10 cellular contexts compared by ENCODE assay signal in genomic region chr17:47254403-47254943, GRCh38. TPM values are rescaled to one million over a fixed set of nuclear protein-coding genes. Genes with fewer than 3 reads are reported as not detected.
DNase-seq lines count a peak whose midpoint lies in the region; ATAC-seq and TF ChIP-seq lines count a peak whose summit lies in the region.
"Had no signal": no experiment of that assay in that cellular context is flagged by ENCODE, and none has a peak within 500 bp of the region (broad histone marks: within the 10 kb centered on the region; RNA-seq: fewer than 3 reads in every experiment).

No MANE protein-coding gene starts in this region.

- H3K27me3 ChIP-seq in left lung (peaks cover 8 to 66% of the 10 kb centered on the region in 2 donors), tibial artery (no peaks in the 10 kb centered on the region)

- peaks cover 75% of the 10 kb centered on the region for H3K27me3 Mint-ChIP-seq in activated CD4-positive, alpha-beta T cell treated with anti-CD3 and anti-CD28 coated beads, Interleukin-2, amount 10 ng/mL, durations not matched to agents 7 days and 5 days
- H3K27me3 Mint-ChIP-seq in activated naive CD8-positive, alpha-beta T cell treated with anti-CD3 and anti-CD28 coated beads, Interleukin-2, amount 10 ng/mL, durations not matched to agents 7 days and 5 days: peaks cover 73% of the 10 kb centered on the region

- no peak overlapping the region for H3K27ac Mint-ChIP-seq in activated CD4-positive, alpha-beta T cell treated with anti-CD3 and anti-CD28 coated beads, Interleukin-2, amount 10 ng/mL, durations not matched to agents 7 days and 5 days
- peak overlapping the region; percentile 23 for H3K27ac Mint-ChIP-seq in activated naive CD8-positive, alpha-beta T cell treated with anti-CD3 and anti-CD28 coated beads, Interleukin-2, amount 10 ng/mL, durations not matched to agents 7 days and 5 days

- TF ChIP-seq CTCF in left lung (IDR thresholded peaks at IDR 0.05) (no peak), tibial artery (IDR thresholded peaks at IDR 0.05) (no peak)

- POLR2A ChIA-PET in activated CD4-positive, alpha-beta T cell treated with anti-CD3 and anti-CD28 coated beads, Interleukin-2, amount 10 ng/mL, durations not matched to agents 7 days and 5 days (lab: Charles Lee): no interaction called here
- POLR2A ChIA-PET in activated naive CD8-positive, alpha-beta T cell treated with anti-CD3 and anti-CD28 coated beads, Interleukin-2, amount 10 ng/mL, durations not matched to agents 7 days and 5 days (lab: Charles Lee): no interaction called here

- H3K27ac ChIP-seq in left lung (no peak overlapping the region), tibial artery (peak overlapping the region; percentile 95 to 96)

- H3K36me3 Mint-ChIP-seq in activated CD4-positive, alpha-beta T cell treated with anti-CD3 and anti-CD28 coated beads, Interleukin-2, amount 10 ng/mL, durations not matched to agents 7 days and 5 days (ENCODE audit: low read depth): peaks cover 2% of the 10 kb centered on the region
- H3K36me3 Mint-ChIP-seq in activated naive CD8-positive, alpha-beta T cell treated with anti-CD3 and anti-CD28 coated beads, Interleukin-2, amount 10 ng/mL, durations not matched to agents 7 days and 5 days: no peaks in the 10 kb centered on the region

- H3K36me3 ChIP-seq in left lung (no peaks in the 10 kb centered on the region), tibial artery (no peaks in the 10 kb centered on the region)

- intact Hi-C loops in left lung (cut with DNase I) (no loop called here), tibial artery (cut with DNase I; ENCODE audit: low total_unique reads) (no loop called here)

- H3K4me1 Mint-ChIP-seq in activated CD4-positive, alpha-beta T cell treated with anti-CD3 and anti-CD28 coated beads, Interleukin-2, amount 10 ng/mL, durations not matched to agents 7 days and 5 days: peaks cover 35% of the 10 kb centered on the region
- H3K4me1 Mint-ChIP-seq in activated naive CD8-positive, alpha-beta T cell treated with anti-CD3 and anti-CD28 coated beads, Interleukin-2, amount 10 ng/mL, durations not matched to agents 7 days and 5 days: peaks cover 25% of the 10 kb centered on the region

- H3K9me3 Mint-ChIP-seq in activated CD4-positive, alpha-beta T cell treated with anti-CD3 and anti-CD28 coated beads, Interleukin-2, amount 10 ng/mL, durations not matched to agents 7 days and 5 days: no peaks in the 10 kb centered on the region
- no peaks in the 10 kb centered on the region for H3K9me3 Mint-ChIP-seq in activated naive CD8-positive, alpha-beta T cell treated with anti-CD3 and anti-CD28 coated beads, Interleukin-2, amount 10 ng/mL, durations not matched to agents 7 days and 5 days

- DNase-seq in activated CD4-positive, alpha-beta T cell treated with anti-CD3 and anti-CD28 coated beads, Interleukin-2, amount 10 ng/mL, durations not matched to agents 7 days and 5 days: no peak
- DNase-seq in activated CD4-positive, alpha-beta T cell treated with anti-CD3 and anti-CD28 coated beads for 48 hours: no peak
- DNase-seq in activated naive CD8-positive, alpha-beta T cell treated with anti-CD3 and anti-CD28 coated beads, Interleukin-2, amount 10 ng/mL, durations not matched to agents 7 days and 5 days: no peak
- DNase-seq in left lung (no peak), tibial artery (no peak), mesenteric fat pad (ENCODE audit: low spot score) (no peak)
- DNase-seq in stimulated activated CD8-positive, alpha-beta memory T cell treated with anti-CD3 and anti-CD28 coated beads, Interleukin-4, amount 100 ng/mL, for 48 hours: no peak
- no peak for DNase-seq in stimulated activated naive CD4-positive, alpha-beta T cell (lab: John Stamatoyannopoulos, UW)
- DNase-seq: NCI-H2081 treated with DMSO at 0.1 percent for 48 hours had no signal

- H3K4me3 ChIP-seq in left lung: peak overlapping the region; percentile 55 to 58
- H3K4me3 ChIP-seq in tibial artery: peak overlapping the region; percentile 82 to 96

- H3K9me3 ChIP-seq in left lung: no peaks in the 10 kb centered on the region
- no peaks in the 10 kb centered on the region for H3K9me3 ChIP-seq in tibial artery

- H3K4me1 ChIP-seq in left lung (peaks cover 7 to 18% of the 10 kb centered on the region in 2 donors), tibial artery (peaks cover 0 to 53% (median 36%) of the 10 kb centered on the region in 4 donors)

- peak overlapping the region; percentile 83 for H3K4me3 Mint-ChIP-seq in activated CD4-positive, alpha-beta T cell treated with anti-CD3 and anti-CD28 coated beads, Interleukin-2, amount 10 ng/mL, durations not matched to agents 7 days and 5 days
- H3K4me3 Mint-ChIP-seq in activated naive CD8-positive, alpha-beta T cell treated with anti-CD3 and anti-CD28 coated beads, Interleukin-2, amount 10 ng/mL, durations not matched to agents 7 days and 5 days: peak overlapping the region; percentile 86

- ATAC-seq in activated naive CD8-positive, alpha-beta T cell treated with anti-CD3 and anti-CD28 coated beads, Interleukin-2, amount 10 ng/mL, durations not matched to agents 7 days and 5 days (ENCODE audit: low read depth): no peak
- ATAC-seq in left lung: no peak

- CTCF ChIA-PET in activated CD4-positive, alpha-beta T cell treated with anti-CD3 and anti-CD28 coated beads, Interleukin-2, amount 10 ng/mL, durations not matched to agents 7 days and 5 days (lab: Charles Lee): no interaction called here

RNA-seq across cellular contexts. Expression of gene ITGB3, which starts 0.8 kb away (rescaled TPM):
- under 1 TPM; 0.52 to 0.98 TPM for total RNA-seq in activated CD4-positive, alpha-beta T cell treated with anti-CD3 and anti-CD28 coated beads, Interleukin-2, amount 10 ng/mL, durations not matched to agents 7 days and 5 days
- under 1 TPM in 1 of 2 experiments, not detected in 1; 0.17 TPM for total RNA-seq in activated naive CD8-positive, alpha-beta T cell treated with anti-CD3 and anti-CD28 coated beads, Interleukin-2, amount 10 ng/mL, durations not matched to agents 7 days and 5 days
- total RNA-seq in left lung: 10 to 100 TPM in 1 of 2 donors, 1 to 10 TPM in 1; 9.4 to 10.9 TPM
- 17.9 TPM for total RNA-seq in mesenteric fat pad

RNA-seq across cellular contexts. Expression of gene MYL4, which starts 45.3 kb away (rescaled TPM):
- not detected for total RNA-seq in activated CD4-positive, alpha-beta T cell treated with anti-CD3 and anti-CD28 coated beads, Interleukin-2, amount 10 ng/mL, durations not matched to agents 7 days and 5 days
- total RNA-seq in activated naive CD8-positive, alpha-beta T cell treated with anti-CD3 and anti-CD28 coated beads, Interleukin-2, amount 10 ng/mL, durations not matched to agents 7 days and 5 days: not detected
- 1 to 10 TPM in 1 of 2 donors, under 1 TPM in 1; 0.99 to 1.3 TPM for total RNA-seq in left lung
- total RNA-seq in mesenteric fat pad: 1.5 TPM
- total RNA-seq: Daoy had no signal

Comparison
In these comparisons a context has a peak if more than half of its experiments do, and no peak if none do; other contexts are left out.
1. H3K27ac ChIP-seq: peak in tibial artery (2 of 2); none in left lung (0 of 2).